ENCODE assay signal across 7 cellular contexts in genomic region chr9:112174223-112174964, GRCh38. TPM values are rescaled to one million over a fixed set of nuclear protein-coding genes. Genes with fewer than 3 reads are reported as not detected.
DNase-seq lines count a peak whose midpoint lies in the region; ATAC-seq and TF ChIP-seq lines count a peak whose summit lies in the region.

No MANE protein-coding gene starts in this region.

- H3K27me3 ChIP-seq in WERI-Rb-1 (ENCODE audit: insufficient read depth, low read depth, severe bottlenecking) (no peaks in the 10 kb centered on the region), left lung (no peaks in the 10 kb centered on the region)

- no peaks in the 10 kb centered on the region for H3K9me3 ChIP-seq in WERI-Rb-1 (ENCODE audit: severe bottlenecking)
- H3K9me3 ChIP-seq in left lung, result no peaks in the 10 kb centered on the region

- ATAC-seq in GM18508 (IDR thresholded peaks at IDR 0.05; ENCODE audit: insufficient read depth, unreplicated experiment) (peak; percentile 45), HG02642 (IDR thresholded peaks at IDR 0.05; ENCODE audit: poor library complexity, unreplicated experiment) (peak; percentile 87), left lung (peak; percentile 90)
- peak; percentile 66 for ATAC-seq in central memory CD8-positive, alpha-beta T cell (replicated peaks; ENCODE audit: extremely low read depth, poor library complexity, severe bottlenecking)

- H3K4me3 ChIP-seq in NB4 (ENCODE audit: low read depth, low read length) (peak overlapping the region; percentile 61), WERI-Rb-1 (ENCODE audit: low read depth, low read length) (peak overlapping the region; percentile 63), left lung (peak overlapping the region; percentile 59 to 61)

- H3K4me1 Mint-ChIP-seq in central memory CD8-positive, alpha-beta T cell, result peaks cover 83% of the 10 kb centered on the region

- H3K36me3 Mint-ChIP-seq in central memory CD8-positive, alpha-beta T cell (ENCODE audit: insufficient read depth), result peaks cover 8% of the 10 kb centered on the region

- H3K27ac Mint-ChIP-seq in central memory CD8-positive, alpha-beta T cell (ENCODE audit: low read depth), result peak overlapping the region; percentile 76

- no peaks in the 10 kb centered on the region for H3K9me3 Mint-ChIP-seq in central memory CD8-positive, alpha-beta T cell

- peaks cover 33% of the 10 kb centered on the region for H3K36me3 ChIP-seq in WERI-Rb-1
- H3K36me3 ChIP-seq in left lung, result no peaks in the 10 kb centered on the region

- H3K4me3 Mint-ChIP-seq in central memory CD8-positive, alpha-beta T cell, result peak overlapping the region; percentile 91

- peaks cover 0 to 57% of the 10 kb centered on the region in 2 donors for H3K4me1 ChIP-seq in left lung

- TF ChIP-seq CTCF in NB4 (IDR thresholded peaks at IDR 0.05; ENCODE audit: low read depth, low read length) (no peak), WERI-Rb-1 (IDR thresholded peaks at IDR 0.05; ENCODE audit: low read depth, low read length) (no peak), left lung (IDR thresholded peaks at IDR 0.05) (no peak)

- DNase-seq in NB4 (ENCODE audit: low read depth) (peak; percentile 91), WERI-Rb-1 (peak; percentile 81), left lung (peak; percentile 82 to 95)
- DNase-seq in central memory CD8-positive, alpha-beta T cell (ENCODE audit: low spot score in 2 of 2), result peak; percentile 53 to 67
- DNase-seq in stimulated activated CD4-positive, alpha-beta T cell treated with anti-CD3 and anti-CD28 coated beads, TNF-alpha, amount 100 ng/mL, for 24 hours (ENCODE audit: low read depth in 3 of 3), result peak; percentile 40 to 76 (median 44)

- intact Hi-C loops in left lung (cut with DNase I), result no loop called here

- H3K27ac ChIP-seq in WERI-Rb-1, result peak overlapping the region; percentile 95
- H3K27ac ChIP-seq in left lung, result peak overlapping the region; percentile 48 to 88

- H3K27me3 Mint-ChIP-seq in central memory CD8-positive, alpha-beta T cell, result no peaks in the 10 kb centered on the region

- peak; percentile 17 for TF ChIP-seq POLR2A in NB4 (IDR thresholded peaks at IDR 0.05; ENCODE audit: extremely low read depth, insufficient read length)

RNA-seq across cellular contexts. Expression of gene SUSD1, which starts 0.7 kb away (rescaled TPM):
- 10 to 100 TPM; 31.3 to 32.9 TPM for total RNA-seq in left lung

Comparison
In these comparisons a context has a peak if more than half of its experiments do, and no peak if none do; other contexts are left out.
1. Peak in every context shown above with its lines: DNase-seq, ATAC-seq, H3K4me3 ChIP-seq and H3K27ac ChIP-seq.